Comparison of ENCODE assay signal across 14 cellular contexts in the genomic region with DNA sequence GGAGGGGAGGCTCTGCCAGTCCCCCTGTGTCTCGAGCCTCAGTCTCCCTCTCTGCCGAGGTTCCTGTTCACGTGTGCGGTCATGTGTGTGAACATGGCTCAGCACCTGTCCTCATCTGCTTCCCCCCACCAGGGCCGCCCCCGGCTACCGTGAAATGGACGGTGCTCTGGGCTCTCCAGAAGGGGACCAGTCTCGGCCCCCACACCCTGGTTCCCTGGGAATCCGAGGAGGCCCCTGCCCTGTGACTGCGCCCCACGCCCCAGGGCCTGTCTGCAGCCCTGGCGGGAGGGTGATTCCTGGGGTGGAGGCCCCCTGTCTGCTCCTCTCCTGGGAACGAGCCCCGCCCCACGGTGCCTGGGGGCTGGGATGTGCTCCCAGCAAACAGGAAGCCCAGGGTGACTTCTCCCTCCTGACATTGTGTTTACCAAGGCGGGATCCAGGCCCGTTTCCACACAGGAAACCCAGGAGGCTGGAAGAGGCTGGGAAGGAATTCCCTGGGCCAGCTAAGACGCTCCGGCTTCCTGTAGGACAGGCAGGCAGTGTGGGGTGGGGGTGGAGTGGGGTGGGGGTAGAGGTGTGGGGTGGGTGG. TPM values are rescaled to one million over a fixed set of nuclear protein-coding genes. Genes with fewer than 3 reads are reported as not detected.
DNase-seq lines count a peak whose midpoint lies in the region; ATAC-seq and TF ChIP-seq lines count a peak whose summit lies in the region.
"Had no signal": no experiment of that assay in that cellular context is flagged by ENCODE, and none has a peak within 500 bp of the region (broad histone marks: within the 10 kb centered on the region; RNA-seq: fewer than 3 reads in every experiment).

No MANE protein-coding gene starts in this region.

- H3K36me3 ChIP-seq in adrenal gland (replicated peaks in 1 of 2) = no peaks in the 10 kb centered on the region
- H3K36me3 ChIP-seq in left lung = no peaks in the 10 kb centered on the region

- H3K9me3 Mint-ChIP-seq in stimulated activated effector memory CD8-positive, alpha-beta T cell treated with anti-CD3 and anti-CD28 coated beads, Interleukin-12 subunit alpha, Interleukin-12 subunit beta, amount 100 ng/mL, for 72 hours = no peaks in the 10 kb centered on the region
- H3K9me3 Mint-ChIP-seq: natural killer cell treated with Interleukin-12 subunit alpha and Interleukin-12 subunit beta and Interleukin-15 and Interleukin-18, amount 100 ng/mL, for 72 hours had no signal

- H3K4me3 Mint-ChIP-seq in stimulated activated effector memory CD8-positive, alpha-beta T cell treated with anti-CD3 and anti-CD28 coated beads, Interleukin-12 subunit alpha, Interleukin-12 subunit beta, amount 100 ng/mL, for 72 hours = no peak overlapping the region
- H3K4me3 Mint-ChIP-seq: natural killer cell treated with Interleukin-12 subunit alpha and Interleukin-12 subunit beta and Interleukin-15 and Interleukin-18, amount 100 ng/mL, for 72 hours had no signal

- no peaks in the 10 kb centered on the region for H3K4me1 Mint-ChIP-seq in stimulated activated effector memory CD8-positive, alpha-beta T cell treated with anti-CD3 and anti-CD28 coated beads, Interleukin-12 subunit alpha, Interleukin-12 subunit beta, amount 100 ng/mL, for 72 hours

- ATAC-seq in left lung (no peak), HG03135 (IDR thresholded peaks at IDR 0.05; ENCODE audit: unreplicated experiment) (no peak), foreskin keratinocyte (no peak)
- no peak for ATAC-seq in stimulated activated effector memory CD8-positive, alpha-beta T cell treated with anti-CD3 and anti-CD28 coated beads, Interleukin-12 subunit alpha, Interleukin-12 subunit beta, amount 100 ng/mL, for 72 hours

- intact Hi-C loops in adrenal gland (cut with DNase I) = no loop called here
- intact Hi-C loops in left lung (cut with DNase I) = no loop called here

- no peak overlapping the region for H3K27ac Mint-ChIP-seq in stimulated activated effector memory CD8-positive, alpha-beta T cell treated with anti-CD3 and anti-CD28 coated beads, Interleukin-12 subunit alpha, Interleukin-12 subunit beta, amount 100 ng/mL, for 72 hours
- H3K27ac Mint-ChIP-seq: natural killer cell treated with Interleukin-12 subunit alpha and Interleukin-12 subunit beta and Interleukin-15 and Interleukin-18, amount 100 ng/mL, for 72 hours had no signal

- peak; percentile 33 for DNase-seq in A172 (ENCODE audit: low spot score)
- DNase-seq in H4 (ENCODE audit: low spot score) = peak; percentile 35
- DNase-seq in adrenal gland = peak in 5 of 7 donors; percentile 36 to 72 (median 40)
- peak in 1 of 2 donors; percentile 77 for DNase-seq in left lung
- no peak for DNase-seq in activated T-cell treated with anti-CD3 and anti-CD28 coated beads for 4 hours
- DNase-seq in stimulated activated effector memory CD8-positive, alpha-beta T cell treated with anti-CD3 and anti-CD28 coated beads, Interleukin-12 subunit alpha, Interleukin-12 subunit beta, amount 100 ng/mL, for 72 hours (ENCODE audit: low spot score in 2 of 2) = no peak
- DNase-seq in foreskin keratinocyte = no peak
- DNase-seq: activated naive CD4-positive, alpha-beta T cell treated with Interleukin-2 at 50 U/mL for 16 hours; effector CD4-positive, alpha-beta T cell; foreskin fibroblast; KG1; NCI-H1694 treated with DMSO at 0.1 percent for 48 hours had no signal

- H3K27me3 ChIP-seq in adrenal gland (no peaks in the 10 kb centered on the region), left lung (peaks cover 0 to 6% of the 10 kb centered on the region in 2 donors), foreskin keratinocyte (peaks cover 16% of the 10 kb centered on the region)

- H3K27ac ChIP-seq in adrenal gland (peak overlapping the region in 2 of 5 donors; percentile 44 to 72), left lung (peak overlapping the region; percentile 33 to 62), foreskin keratinocyte (no peak overlapping the region)

- H3K4me3 ChIP-seq in adrenal gland (no peak overlapping the region), left lung (no peak overlapping the region)

- no peak for TF ChIP-seq POLR2A in adrenal gland (IDR thresholded peaks at IDR 0.05)

- no peaks in the 10 kb centered on the region for H3K9me3 ChIP-seq in adrenal gland (replicated peaks in 1 of 3)
- no peaks in the 10 kb centered on the region for H3K9me3 ChIP-seq in left lung

- H3K4me1 ChIP-seq in adrenal gland (replicated peaks in 1 of 2) (no peaks in the 10 kb centered on the region), left lung (no peaks in the 10 kb centered on the region), foreskin keratinocyte (no peaks in the 10 kb centered on the region)

- H3K36me3 Mint-ChIP-seq in stimulated activated effector memory CD8-positive, alpha-beta T cell treated with anti-CD3 and anti-CD28 coated beads, Interleukin-12 subunit alpha, Interleukin-12 subunit beta, amount 100 ng/mL, for 72 hours = no peaks in the 10 kb centered on the region
- H3K36me3 Mint-ChIP-seq: natural killer cell treated with Interleukin-12 subunit alpha and Interleukin-12 subunit beta and Interleukin-15 and Interleukin-18, amount 100 ng/mL, for 72 hours had no signal

- TF ChIP-seq CTCF in adrenal gland (IDR thresholded peaks at IDR 0.05) (no peak), left lung (IDR thresholded peaks at IDR 0.05) (no peak), foreskin keratinocyte (conservative IDR thresholded peaks at IDR 0.05) (no peak)

- WGBS in adrenal gland, 4 donors = 65 to 71% (median 70%) methylated on average over 9 to 20 of the region's 20 CpGs

RNA-seq across cellular contexts. Expression of gene KIF26A, which starts 46.6 kb away (rescaled TPM):
- total RNA-seq in A172 (2014; rRNA removed; shearing (Covaris generic)) = 2.4 and 3.0 TPM in 2 replicates
- total RNA-seq in H4 (2014; rRNA removed; shearing (Covaris generic)) = 0.77 and 1.6 TPM in 2 replicates
- total RNA-seq in adrenal gland = 10 to 100 TPM in 4 of 8 donors, 1 to 10 TPM in 4; 3.6 to 23.9 (median 9.4) TPM
- 10 to 100 TPM in 1 of 3 donors, 1 to 10 TPM in 1, under 1 TPM in 1; 0.49 to 16.1 (median 2.5) TPM for polyA plus RNA-seq in adrenal gland
- 1 to 10 TPM; 4.5 to 5.4 TPM for total RNA-seq in left lung
- 1.3 and 2.0 TPM in 2 replicates for total RNA-seq in foreskin keratinocyte
- polyA plus RNA-seq in foreskin keratinocyte = 0.42 and 0.53 TPM in 2 replicates
- total RNA-seq: natural killer cell treated with Interleukin-12 subunit alpha and Interleukin-12 subunit beta and Interleukin-15 and Interleukin-18, amount 100 ng/mL, for 72 hours had no signal

Comparison
In these comparisons a context has a peak if more than half of its experiments do, and no peak if none do; other contexts are left out.
1. DNase-seq: peak in A172 (single experiment), H4 (single experiment) and adrenal gland (5 of 7); none in activated T-cell treated with anti-CD3 and anti-CD28 coated beads for 4 hours (single experiment), stimulated activated effector memory CD8-positive, alpha-beta T cell treated with anti-CD3 and anti-CD28 coated beads, Interleukin-12 subunit alpha, Interleukin-12 subunit beta, amount 100 ng/mL, for 72 hours (0 of 2) and foreskin keratinocyte (0 of 2).